Comparison of ENCODE assay signal across 30 cellular contexts in genomic region chr22:31137721-31138120, GRCh38. TPM values are rescaled to one million over a fixed set of nuclear protein-coding genes. Genes with fewer than 3 reads are reported as not detected.
"Had no signal": no experiment of that assay in that cellular context is flagged by ENCODE, and none has a peak within 500 bp of the region (broad histone marks: within the 10 kb centered on the region; RNA-seq: fewer than 3 reads in every experiment).

No MANE protein-coding gene starts in this region.

- H3K4me3 ChIP-seq: ascending aorta, cardiac muscle cell, PC-9 had no signal

- H3K27me3 ChIP-seq: ascending aorta, cardiac muscle cell had no signal

- H3K27ac ChIP-seq: ascending aorta, cardiac muscle cell, KMS-11, PC-9, RWPE1 had no signal

- H3K36me3 ChIP-seq: ascending aorta, cardiac muscle cell had no signal

- H3K9me3 ChIP-seq: ascending aorta had no signal

- DNase-seq: activated CD4-positive, alpha-beta T cell treated with anti-CD3 and anti-CD28 coated beads, Interleukin-2, amount 10 ng/mL, durations not matched to agents 24 days and 14 days; activated CD4-positive, alpha-beta T cell treated with anti-CD3 and anti-CD28 coated beads, Interleukin-2, amount 50 U/mL, for 4 hours; activated CD8-positive, alpha-beta T cell treated with anti-CD3 and anti-CD28 coated beads for 36 hours; activated effector memory CD4-positive, alpha-beta T cell treated with anti-CD3 and anti-CD28 coated beads, Interleukin-2, amount 50 U/mL, for 16 hours; activated naive CD4-positive, alpha-beta T cell; activated naive CD4-positive, alpha-beta T cell treated with anti-CD3 and anti-CD28 coated beads, Interleukin-2, amount 50 U/mL, for 16 hours; activated naive CD8-positive, alpha-beta T cell treated with anti-CD3 and anti-CD28 coated beads, Interleukin-2, amount 10 ng/mL, durations not matched to agents 7 days and 5 days; activated T-cell treated with anti-CD3 and anti-CD28 coated beads, Interleukin-2, amount 50 U/mL, for 1 hour; activated T-cell treated with anti-CD3 and anti-CD28 coated beads, Interleukin-2, amount 50 U/mL, for 72 hours; amygdala; MM.1S; MV-4-11; NCI-H1092; NCI-H1436 treated with DMSO at 0.1 percent for 48 hours; NCI-H1694 treated with DMSO at 0.1 percent for 48 hours; NCI-H2029; NCI-H510A; NCI-H526; NCI-H748 treated with DMSO at 0.1 percent for 48 hours; NK-92 treated with Interleukin-12 subunit alpha and Interleukin-12 subunit beta, amount 100 ng/mL, for 24 hours; PC-9; SIG-M5 had no signal

- ATAC-seq: activated CD8-positive, alpha-beta T cell treated with anti-CD3 and anti-CD28 coated beads for 36 hours; activated T-cell treated with anti-CD3 and anti-CD28 coated beads, Interleukin-2, amount 50 U/mL, for 72 hours; activated T-helper 17 cell treated with anti-CD3 and anti-CD28 coated beads, Interleukin-2, amount 50 U/mL, for 72 hours; Right ventricle myocardium inferior had no signal

RNA-seq across cellular contexts. Expression of gene PLA2G3, which starts 2.6 kb away (rescaled TPM):
- total RNA-seq: activated CD4-positive, alpha-beta T cell treated with anti-CD3 and anti-CD28 coated beads, Interleukin-2, amount 10 ng/mL, durations not matched to agents 24 days and 14 days; activated CD8-positive, alpha-beta memory T cell treated with anti-CD3 and anti-CD28 coated beads for 36 hours; activated CD8-positive, alpha-beta T cell treated with anti-CD3 and anti-CD28 coated beads for 36 hours; activated naive CD8-positive, alpha-beta T cell treated with anti-CD3 and anti-CD28 coated beads, Interleukin-2, amount 10 ng/mL, durations not matched to agents 7 days and 5 days; activated T-cell treated with anti-CD3 and anti-CD28 coated beads, Interleukin-2, amount 50 U/mL, for 72 hours; activated T-helper 17 cell treated with anti-CD3 and anti-CD28 coated beads, Interleukin-2, amount 50 U/mL, for 72 hours; ascending aorta; LHCN-M2; PC-9; Right ventricle myocardium inferior had no signal
